ENCODE assay signal across 17 cellular contexts in the genomic region with DNA sequence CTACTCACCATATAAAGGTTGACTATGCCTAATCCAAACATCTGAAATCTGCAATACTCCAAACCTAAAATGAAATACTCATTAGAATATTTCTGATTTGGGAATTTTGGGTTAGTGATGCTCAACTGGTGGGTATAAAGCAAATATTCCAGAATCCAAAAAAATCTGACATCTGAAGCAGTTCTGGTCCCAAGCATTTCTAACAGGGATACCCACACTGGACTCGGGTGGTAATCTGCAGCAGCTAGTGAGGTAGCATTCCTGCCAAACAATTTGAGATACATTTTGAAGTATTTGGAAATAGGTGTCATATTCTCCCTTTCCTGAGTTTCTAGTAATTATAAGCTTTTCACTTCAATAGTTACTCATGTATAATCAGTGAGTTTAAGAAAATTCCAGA. TPM values are rescaled to one million over a fixed set of nuclear protein-coding genes. Genes with fewer than 3 reads are reported as not detected.
DNase-seq lines count a peak whose midpoint lies in the region; ATAC-seq and TF ChIP-seq lines count a peak whose summit lies in the region.
"Had no signal": no experiment of that assay in that cellular context is flagged by ENCODE, and none has a peak within 500 bp of the region (broad histone marks: within the 10 kb centered on the region; RNA-seq: fewer than 3 reads in every experiment).

No MANE protein-coding gene starts in this region.

- H3K27ac Mint-ChIP-seq in memory B cell: peak overlapping the region; percentile 76
- H3K27ac Mint-ChIP-seq: B cell; CD4-positive, CD25-positive, alpha-beta regulatory T cell; CD8-positive, alpha-beta T cell had no signal

- intact Hi-C loops in OCI-LY7 (cut with micrococcal nuclease; ENCODE audit: unreplicated experiment): loop anchor here (10.0 kb wide), 1 partner anchor 149 kb away; a partner anchor contains a TSS

- H3K27me3 Mint-ChIP-seq in memory B cell: no peaks in the 10 kb centered on the region
- H3K27me3 Mint-ChIP-seq: B cell; CD4-positive, CD25-positive, alpha-beta regulatory T cell had no signal

- H3K4me2 ChIP-seq in DOHH2 (ENCODE audit: low read length): no peak overlapping the region
- peak overlapping the region; percentile 64 for H3K4me2 ChIP-seq in OCI-LY7 (ENCODE audit: low read length)
- H3K4me2 ChIP-seq: BLaER1 had no signal

- H4K20me1 ChIP-seq in DOHH2 (ENCODE audit: control insufficient read depth, insufficient read depth, low read depth, low read length) (no peaks in the 10 kb centered on the region), OCI-LY7 (ENCODE audit: insufficient read depth, low read length) (no peaks in the 10 kb centered on the region)

- H3K4me3 Mint-ChIP-seq in memory B cell: no peak overlapping the region
- H3K4me3 Mint-ChIP-seq: B cell; CD4-positive, CD25-positive, alpha-beta regulatory T cell; CD8-positive, alpha-beta T cell had no signal

- DNase-seq in OCI-LY7 (ENCODE audit: low spot score) (no peak), memory B cell (ENCODE audit: low spot score in 2 of 2) (no peak), DMS79 (lab: John Stamatoyannopoulos, UW) (no peak)
- no peak for DNase-seq in activated CD4-positive, alpha-beta T cell treated with anti-CD3 and anti-CD28 coated beads for 4 hours
- no peak for DNase-seq in stimulated activated naive CD4-positive, alpha-beta T cell treated with Interleukin-2 at 50 U/mL for 16 hours (lab: John Stamatoyannopoulos, UW)
- DNase-seq: Caco-2; CD4-positive, CD25-positive, alpha-beta regulatory T cell; CD8-positive, alpha-beta T cell; DMS 273 treated with DMSO at 0.1 percent for 48 hours; DMS79 treated with DMSO at 0.1 percent for 48 hours; H7; HCEC 1CT had no signal

- H3K79me2 ChIP-seq in DOHH2 (ENCODE audit: control insufficient read depth, low read length): peaks cover 11% of the 10 kb centered on the region
- peaks cover 8% of the 10 kb centered on the region; the same call in 1 of the 2 replicates for H3K79me2 ChIP-seq in OCI-LY7 (ENCODE audit: insufficient read depth, low read depth, low read length)

- TF ChIP-seq CTCF in DOHH2 (IDR thresholded peaks at IDR 0.05; ENCODE audit: low read depth, low read length, poor library complexity, severe bottlenecking) (no peak), OCI-LY7 (conservative IDR thresholded peaks at IDR 0.05; ENCODE audit: low read length) (no peak)

- H3K9me3 Mint-ChIP-seq in memory B cell: no peaks in the 10 kb centered on the region
- H3K9me3 Mint-ChIP-seq: CD4-positive, CD25-positive, alpha-beta regulatory T cell; CD8-positive, alpha-beta T cell had no signal

- no TSS peak for BruUV-seq in OCI-LY7 (replicated peaks; lab: Mats Ljungman, UMichigan)

- H3K4me3 ChIP-seq in DOHH2 (ENCODE audit: low read length) (no peak overlapping the region), OCI-LY7 (ENCODE audit: low read depth, low read length, poor library complexity, severe bottlenecking) (no peak overlapping the region)
- H3K4me3 ChIP-seq: BLaER1 had no signal

- H3F3A ChIP-seq in DOHH2 (ENCODE audit: control insufficient read depth, insufficient read depth): peaks cover 15% of the 10 kb centered on the region

- H3K27ac ChIP-seq in DOHH2 (ENCODE audit: low read depth, low read length) (peak overlapping the region; percentile 98), OCI-LY7 (ENCODE audit: low read depth, low read length, poor library complexity, severe bottlenecking) (peak overlapping the region; percentile 98)
- H3K27ac ChIP-seq: BLaER1, C4-2B had no signal

- POLR2A ChIA-PET in OCI-LY7 (lab: Charles Lee): interaction anchor here (0.7 kb wide), 1 partner anchor 684 kb away, joined by 3 read pairs; no protein-coding TSS in a partner anchor

- H3K9me2 ChIP-seq in DOHH2 (replicated peaks; ENCODE audit: control insufficient read depth, low read length): no peaks in the 10 kb centered on the region
- no peaks in the 10 kb centered on the region for H3K9me2 ChIP-seq in OCI-LY7 (ENCODE audit: insufficient read depth, low read length)

- no peak for ATAC-seq in memory B cell (ENCODE audit: low read depth)
- ATAC-seq: CD8-positive, alpha-beta T cell had no signal

- peaks cover 7% of the 10 kb centered on the region for H3K4me1 Mint-ChIP-seq in memory B cell

- H3K36me3 ChIP-seq in DOHH2 (ENCODE audit: control insufficient read depth, low read length) (no peaks in the 10 kb centered on the region), OCI-LY7 (ENCODE audit: insufficient read depth, low read length) (no peaks in the 10 kb centered on the region)
- H3K36me3 ChIP-seq: BLaER1 had no signal

- H3K36me3 Mint-ChIP-seq in memory B cell: no peaks in the 10 kb centered on the region
- H3K36me3 Mint-ChIP-seq: CD4-positive, CD25-positive, alpha-beta regulatory T cell; CD8-positive, alpha-beta T cell had no signal

- CTCF ChIA-PET in OCI-LY7 (lab: Charles Lee; ENCODE audit: unreplicated experiment): no interaction called here

- H3K9me3 ChIP-seq in DOHH2 (ENCODE audit: control insufficient read depth, insufficient read depth, low read length) (no peaks in the 10 kb centered on the region), OCI-LY7 (ENCODE audit: low read length) (no peaks in the 10 kb centered on the region)
- H3K9me3 ChIP-seq: BLaER1, Caco-2 had no signal

- H3K4me1 ChIP-seq in DOHH2 (ENCODE audit: control insufficient read depth, low read length) (peaks cover 56% of the 10 kb centered on the region), OCI-LY7 (ENCODE audit: insufficient read depth, low read length, poor library complexity, severe bottlenecking) (peaks cover 52% of the 10 kb centered on the region)
- H3K4me1 ChIP-seq: BLaER1 had no signal

- H3K27me3 ChIP-seq in DOHH2 (ENCODE audit: control insufficient read depth, low read length): no peaks in the 10 kb centered on the region

- H2AFZ ChIP-seq in OCI-LY7 (ENCODE audit: low read length): peak overlapping the region; percentile 54; the same call in 1 of the 2 replicates

RNA-seq across cellular contexts. Expression of a gene that starts 49.6 kb away (rescaled TPM):
- 1.4 and 1.9 TPM in 2 replicates for total RNA-seq in OCI-LY7 (2014; rRNA removed; shearing (Covaris generic))
- 1.3 and 1.8 TPM in 2 replicates for total RNA-seq in OCI-LY7 (2022)
- total RNA-seq: A172; CD8-positive, alpha-beta T cell had no signal
